ENCODE assay signal across 1 cellular context in the genomic region with DNA sequence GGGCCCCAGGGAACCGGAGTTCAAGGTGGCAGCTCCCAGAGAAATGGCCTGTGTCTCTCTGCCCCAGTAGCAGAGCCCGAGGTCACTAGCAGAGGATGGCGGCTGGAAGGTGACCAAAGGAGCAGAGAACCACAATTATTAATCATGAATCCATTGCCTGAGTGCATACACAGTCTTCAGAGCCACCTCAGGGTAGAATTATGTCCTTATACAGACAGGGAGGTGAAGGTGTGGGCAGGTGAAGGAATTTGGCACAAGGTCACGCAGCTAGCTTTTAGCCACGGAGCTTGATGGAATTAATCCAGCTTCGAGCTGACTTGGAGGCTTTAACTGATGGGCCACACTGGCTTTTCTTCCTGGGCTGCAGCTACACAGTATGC.
TF ChIP-seq lines count a peak whose summit lies in the region.

No MANE protein-coding gene starts in this region.

TF ChIP-seq in HepG2, 621 proteins besides CTCF, POLR2A, EP300 and RAD21 (continued from another document):
- TF ChIP-seq, protein P1, sequence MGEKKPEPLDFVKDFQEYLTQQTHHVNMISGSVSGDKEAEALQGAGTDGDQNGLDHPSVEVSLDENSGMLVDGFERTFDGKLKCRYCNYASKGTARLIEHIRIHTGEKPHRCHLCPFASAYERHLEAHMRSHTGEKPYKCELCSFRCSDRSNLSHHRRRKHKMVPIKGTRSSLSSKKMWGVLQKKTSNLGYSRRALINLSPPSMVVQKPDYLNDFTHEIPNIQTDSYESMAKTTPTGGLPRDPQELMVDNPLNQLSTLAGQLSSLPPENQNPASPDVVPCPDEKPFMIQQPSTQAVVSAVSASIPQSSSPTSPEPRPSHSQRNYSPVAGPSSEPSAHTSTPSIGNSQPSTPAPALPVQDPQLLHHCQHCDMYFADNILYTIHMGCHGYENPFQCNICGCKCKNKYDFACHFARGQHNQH (CRISPR knock-in tag; IDR thresholded peaks at IDR 0.05), result no peak
TF ChIP-seq in HepG2: peak in this region for 2.
